In genomic region chr11:108994887-108995286, GRCh38 we compare ENCODE assay signal across 12 cellular contexts.
A peak's percentile ranks its signal among the peaks of the same experiment; 100 is the strongest.
DNase-seq lines count a peak whose midpoint lies in the region; ATAC-seq and TF ChIP-seq lines count a peak whose summit lies in the region.
"Had no signal": no experiment of that assay in that cellular context is flagged by ENCODE, and none has a peak within 500 bp of the region (broad histone marks: within the 10 kb centered on the region; RNA-seq: fewer than 3 reads in every experiment).

No MANE protein-coding gene starts in this region.

- peak overlapping the region; percentile 31 for H3K27ac ChIP-seq in HL-60 (replicated peaks)

- H3K4me3 ChIP-seq in HL-60 (replicated peaks; ENCODE audit: insufficient read depth, low read length) (no peak overlapping the region), NB4 (ENCODE audit: low read depth, low read length) (no peak overlapping the region)

- no peaks in the 10 kb centered on the region for H3K27me3 ChIP-seq in HL-60 (ENCODE audit: insufficient read depth, poor library complexity, severe bottlenecking)

- TF ChIP-seq POLR2A in NB4 (IDR thresholded peaks at IDR 0.05; ENCODE audit: extremely low read depth, insufficient read length) = no peak

- DNase-seq in HL-60 (ENCODE audit: low read depth in 1 of 2, low spot score in 1 of 2) (peak in 1 of 2 experiments; percentile 64), NB4 (ENCODE audit: low read depth) (peak; percentile 57), SKM-1 (lab: John Stamatoyannopoulos, UW; ENCODE audit: unreplicated experiment) (peak; percentile 68), medulla oblongata (ENCODE audit: extremely low spot score) (peak; percentile 12), cerebellum (ENCODE audit: low spot score) (no peak), NCI-H2029 (lab: John Stamatoyannopoulos, UW) (no peak), AG20443 (ENCODE audit: low spot score) (no peak)
- DNase-seq: NCI-H1092 treated with DMSO at 0.1 percent for 48 hours, NCI-H1694 treated with DMSO at 0.1 percent for 48 hours, PC-3 had no signal

- ATAC-seq in esophagus mucosa = no peak
- ATAC-seq: PC-3, SK-N-SH treated with all-trans-retinoic acid at 6 μM for 48 hours had no signal

- TF ChIP-seq CTCF in HL-60 (IDR thresholded peaks at IDR 0.05; ENCODE audit: insufficient read depth, low read length) = no peak
- no peak for TF ChIP-seq CTCF in NB4 (IDR thresholded peaks at IDR 0.05; ENCODE audit: low read depth, low read length)

Comparison
In these comparisons a context has a peak if more than half of its experiments do, and no peak if none do; other contexts are left out.
1. DNase-seq: peak in NB4 (single experiment), SKM-1 (single experiment) and medulla oblongata (single experiment); none in cerebellum (single experiment), NCI-H2029 (single experiment) and AG20443 (single experiment).